In the genomic region with DNA sequence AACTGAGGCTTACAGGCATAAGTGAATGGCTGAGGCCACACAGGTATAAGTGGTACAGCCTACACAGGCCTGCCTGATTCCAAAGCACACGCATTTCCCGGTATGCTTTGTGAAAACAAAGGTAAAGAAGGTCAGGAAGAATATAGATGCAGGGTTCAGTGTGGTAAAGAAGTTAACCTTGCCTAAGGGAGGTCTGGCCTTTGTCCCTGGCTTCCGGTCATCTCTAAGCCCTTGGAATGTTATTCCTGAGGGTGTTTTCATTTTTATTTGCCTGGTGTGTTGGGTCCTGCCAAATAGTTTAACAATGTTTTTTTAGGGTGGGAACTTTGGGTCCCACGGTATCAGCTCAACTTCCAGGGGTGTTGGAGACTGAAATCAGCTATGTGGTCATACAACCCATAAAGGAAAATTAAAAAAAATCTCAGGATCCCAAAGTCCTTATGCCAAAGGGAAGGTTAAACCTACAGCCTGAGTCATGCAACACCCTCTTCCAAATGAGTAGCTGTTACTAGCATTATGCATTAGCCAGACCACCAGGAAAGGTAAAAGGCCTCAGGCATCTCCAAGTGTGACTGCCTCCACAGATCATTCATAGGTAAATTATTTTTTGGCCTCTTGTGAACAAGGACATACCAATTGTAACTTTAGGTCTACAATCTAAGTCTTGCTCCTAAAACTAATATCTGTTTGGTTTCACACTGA, we compare ENCODE assay signal across 13 cellular contexts.
DNase-seq lines count a peak whose midpoint lies in the region; ATAC-seq and TF ChIP-seq lines count a peak whose summit lies in the region.
"Had no signal": no experiment of that assay in that cellular context is flagged by ENCODE, and none has a peak within 500 bp of the region (broad histone marks: within the 10 kb centered on the region; RNA-seq: fewer than 3 reads in every experiment).

No MANE protein-coding gene starts in this region.

- H4K91ac ChIP-seq in mesenchymal stem cell (ENCODE audit: low read length) = no peak overlapping the region

- no peaks in the 10 kb centered on the region for H3K79me1 ChIP-seq in mesenchymal stem cell (replicated peaks; ENCODE audit: low read length, poor library complexity, severe bottlenecking)

- no peak overlapping the region for H3K27ac ChIP-seq in RWPE2 (ENCODE audit: poor library complexity, severe bottlenecking)
- no peak overlapping the region for H3K27ac ChIP-seq in mesenchymal stem cell (ENCODE audit: low read length, poor library complexity, severe bottlenecking)
- H3K27ac ChIP-seq: BLaER1 treated with 17β-estradiol and CSF1 and Interleukin-3, amounts not matched to agents 10 nM and 100 nM; GM23248 had no signal

- H3K27me3 ChIP-seq in RWPE2 (ENCODE audit: insufficient read depth, poor library complexity, severe bottlenecking) = no peaks in the 10 kb centered on the region
- H3K27me3 ChIP-seq in mesenchymal stem cell (ENCODE audit: control insufficient read depth in 1 of 2, insufficient read depth in 1 of 2, low read length in 2 of 2) = no peaks in the 10 kb centered on the region
- H3K27me3 ChIP-seq: BLaER1 treated with 17β-estradiol and CSF1 and Interleukin-3, amounts not matched to agents 10 nM and 100 nM had no signal

- no peak overlapping the region for H2BK120ac ChIP-seq in mesenchymal stem cell (ENCODE audit: low read depth, low read length)

- H3K23ac ChIP-seq in mesenchymal stem cell (ENCODE audit: low read length in 2 of 2) = no peak overlapping the region

- H2BK12ac ChIP-seq in mesenchymal stem cell (ENCODE audit: low read length in 2 of 2) = no peak overlapping the region

- H2AK5ac ChIP-seq in mesenchymal stem cell (ENCODE audit: low read length, severe bottlenecking) = no peak overlapping the region

- H2BK5ac ChIP-seq in mesenchymal stem cell (ENCODE audit: low read depth, low read length, poor library complexity, severe bottlenecking) = no peak overlapping the region

- H4K8ac ChIP-seq in mesenchymal stem cell (ENCODE audit: low read length) = no peak overlapping the region

- ATAC-seq in RWPE2 (ENCODE audit: low read depth) = peak; percentile 36; the same call in 2 of the 3 replicates

- H2BK15ac ChIP-seq in mesenchymal stem cell (ENCODE audit: low read depth, poor library complexity, severe bottlenecking) = no peak overlapping the region

- H2AFZ ChIP-seq in mesenchymal stem cell (ENCODE audit: low read depth, low read length) = no peak overlapping the region
- H2AFZ ChIP-seq: GM23248 had no signal

- WGBS in mesenchymal stem cell = 81% methylated on average over 4 of the region's 4 CpGs

- H3K36me3 ChIP-seq in RWPE2 (ENCODE audit: low read depth) (no peaks in the 10 kb centered on the region), mesenchymal stem cell (ENCODE audit: control insufficient read depth in 1 of 2, insufficient read depth in 2 of 2, low read depth in 1 of 2, low read length in 2 of 2) (no peaks in the 10 kb centered on the region)
- H3K36me3 ChIP-seq: BLaER1 treated with 17β-estradiol and CSF1 and Interleukin-3, amounts not matched to agents 10 nM and 100 nM had no signal

- H3K9me3 ChIP-seq in RWPE2 (ENCODE audit: severe bottlenecking) = no peaks in the 10 kb centered on the region
- H3K9me3 ChIP-seq in mesenchymal stem cell (ENCODE audit: control insufficient read depth, low read length) = no peaks in the 10 kb centered on the region
- H3K9me3 ChIP-seq: BLaER1 treated with 17β-estradiol and CSF1 and Interleukin-3, amounts not matched to agents 10 nM and 100 nM had no signal

- H3K9ac ChIP-seq in mesenchymal stem cell (ENCODE audit: low read length) = no peak overlapping the region
- H3K9ac ChIP-seq: BLaER1 treated with 17β-estradiol and CSF1 and Interleukin-3, amounts not matched to agents 10 nM and 100 nM; GM23248 had no signal

- H3K4me1 ChIP-seq in RWPE2 (ENCODE audit: insufficient read depth, poor library complexity, severe bottlenecking) = no peaks in the 10 kb centered on the region
- H3K4me1 ChIP-seq in mesenchymal stem cell (ENCODE audit: control insufficient read depth, insufficient read depth, low read depth, low read length) = no peaks in the 10 kb centered on the region

- H3K4ac ChIP-seq in mesenchymal stem cell (ENCODE audit: low read depth in 1 of 2, low read length in 2 of 2) = no peak overlapping the region

- DNase-seq in ELF-1 (ENCODE audit: low read depth, low spot score) (peak; percentile 81), RWPE2 (ENCODE audit: low spot score) (no peak), kidney tubule cell (ENCODE audit: low spot score) (peak; percentile 20), renal cortical epithelial cell (ENCODE audit: low read depth) (peak; percentile 81), AG08395 (ENCODE audit: low spot score) (no peak), mesenchymal stem cell (no peak), NCI-H446 (lab: John Stamatoyannopoulos, UW) (no peak)
- DNase-seq: 8988T; CD4-positive, CD25-positive, alpha-beta regulatory T cell; DMS53; GM23248; H9 had no signal

- no peak overlapping the region for H3K14ac ChIP-seq in mesenchymal stem cell (ENCODE audit: low read length in 2 of 2)

- H3K4me2 ChIP-seq in mesenchymal stem cell (ENCODE audit: low read length, poor library complexity, severe bottlenecking) = no peak overlapping the region
- H3K4me2 ChIP-seq: BLaER1 treated with 17β-estradiol and CSF1 and Interleukin-3, amounts not matched to agents 10 nM and 100 nM had no signal

- H3K18ac ChIP-seq in mesenchymal stem cell (ENCODE audit: low read depth in 1 of 2, low read length in 2 of 2) = no peak overlapping the region

- TF ChIP-seq CTCF in RWPE2 (IDR thresholded peaks at IDR 0.05; ENCODE audit: poor library complexity, severe bottlenecking) = no peak

- no peak overlapping the region for H3K4me3 ChIP-seq in RWPE2 (ENCODE audit: severe bottlenecking)
- H3K4me3 ChIP-seq in mesenchymal stem cell (ENCODE audit: insufficient read depth in 1 of 2, low read depth in 1 of 2, low read length in 2 of 2) = no peak overlapping the region
- H3K4me3 ChIP-seq: BLaER1 treated with 17β-estradiol and CSF1 and Interleukin-3, amounts not matched to agents 10 nM and 100 nM; GM23248 had no signal

Comparison
In these comparisons a context has a peak if more than half of its experiments do, and no peak if none do; other contexts are left out.
1. DNase-seq: peak in ELF-1 (single experiment), kidney tubule cell (single experiment) and renal cortical epithelial cell (single experiment); none in RWPE2 (single experiment), AG08395 (single experiment), mesenchymal stem cell (single experiment) and NCI-H446 (0 of 2).